In the genomic region with DNA sequence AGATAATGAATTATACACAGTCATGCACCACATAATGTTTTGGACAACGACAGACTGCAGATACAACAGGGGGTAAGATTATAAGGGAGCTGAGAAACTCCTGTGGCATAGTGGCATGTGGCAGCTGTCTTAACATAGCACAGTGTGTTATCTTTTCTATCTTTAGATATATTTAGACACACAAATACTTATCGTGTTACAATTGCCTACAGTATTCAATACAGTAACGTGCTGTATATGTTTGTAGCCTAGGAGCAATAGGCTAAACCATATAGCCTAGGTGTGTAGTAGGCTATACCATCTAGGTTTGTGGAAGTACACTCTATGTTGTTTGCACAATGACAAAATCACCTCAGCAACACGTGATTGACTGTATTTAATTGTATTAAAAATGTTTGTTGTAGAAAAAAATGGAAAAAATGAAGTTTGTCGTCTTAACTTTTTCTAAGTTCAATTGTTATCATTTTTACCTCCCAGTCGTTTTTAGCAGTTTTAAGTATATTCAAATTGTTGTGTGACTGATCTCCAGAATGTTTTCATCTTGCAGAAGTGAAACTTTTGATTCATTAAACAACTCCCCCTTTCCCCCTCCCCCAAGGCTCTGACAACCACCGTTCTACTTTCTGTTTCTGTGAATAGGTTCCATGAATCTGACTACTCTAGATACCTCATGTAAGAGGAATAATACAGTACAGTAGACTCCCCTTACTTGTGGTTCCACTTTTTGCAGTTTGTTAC, we compare ENCODE assay signal across 8 cellular contexts.
DNase-seq lines count a peak whose midpoint lies in the region; ATAC-seq and TF ChIP-seq lines count a peak whose summit lies in the region.

No MANE protein-coding gene starts in this region.

- H3K9me3 ChIP-seq in OCI-LY3 (ENCODE audit: insufficient read depth, low read length): 0 out of 2 replicates have a peak, but pooled peaks cover 6% of the 10 kb centered on the region
- no peaks in the 10 kb centered on the region for H3K9me3 ChIP-seq in upper lobe of right lung

- peak overlapping the region; percentile 59 for H3K4me3 ChIP-seq in OCI-LY3 (ENCODE audit: low read length)
- no peak overlapping the region for H3K4me3 ChIP-seq in upper lobe of right lung

- no peaks in the 10 kb centered on the region for H3K27me3 ChIP-seq in OCI-LY3 (ENCODE audit: low read depth, low read length)
- no peaks in the 10 kb centered on the region for H3K27me3 ChIP-seq in upper lobe of right lung

- H3K79me2 ChIP-seq in OCI-LY3 (ENCODE audit: low read length): no peaks in the 10 kb centered on the region

- H3K36me3 Mint-ChIP-seq in activated naive CD8-positive, alpha-beta T cell treated with anti-CD3 and anti-CD28 coated beads, Interleukin-2, amount 10 ng/mL, durations not matched to agents 7 days and 5 days: peaks cover 15% of the 10 kb centered on the region

- peaks cover 5% of the 10 kb centered on the region for H3K9me3 Mint-ChIP-seq in activated naive CD8-positive, alpha-beta T cell treated with anti-CD3 and anti-CD28 coated beads, Interleukin-2, amount 10 ng/mL, durations not matched to agents 7 days and 5 days

- intact Hi-C loops in upper lobe of right lung (cut with DNase I) (no loop called here), left ventricle myocardium superior (cut with micrococcal nuclease) (no loop called here)

- no peaks in the 10 kb centered on the region for H4K20me1 ChIP-seq in OCI-LY3 (ENCODE audit: insufficient read depth, low read length)

- H2AFZ ChIP-seq in OCI-LY3 (ENCODE audit: low read depth, low read length): peak overlapping the region; percentile 58; the same call in 1 of the 2 replicates

- H3K36me3 ChIP-seq in OCI-LY3 (replicated peaks; ENCODE audit: low read depth, low read length): peaks cover 12% of the 10 kb centered on the region
- no peaks in the 10 kb centered on the region for H3K36me3 ChIP-seq in upper lobe of right lung

- peak overlapping the region; percentile 47 for H3K9ac ChIP-seq in OCI-LY3 (ENCODE audit: low read length)

- no peaks in the 10 kb centered on the region for H3K27me3 Mint-ChIP-seq in activated naive CD8-positive, alpha-beta T cell treated with anti-CD3 and anti-CD28 coated beads, Interleukin-2, amount 10 ng/mL, durations not matched to agents 7 days and 5 days

- DNase-seq in activated naive CD8-positive, alpha-beta T cell treated with anti-CD3 and anti-CD28 coated beads, Interleukin-2, amount 10 ng/mL, durations not matched to agents 7 days and 5 days: no peak
- DNase-seq in upper lobe of right lung: no peak
- DNase-seq in left ventricle myocardium superior: no peak
- no peak for DNase-seq in NCI-H1417 (lab: John Stamatoyannopoulos, UW)
- DNase-seq in NCI-H2107 treated with DMSO at 0.1 percent for 48 hours (lab: John Stamatoyannopoulos, UW; ENCODE audit: unreplicated experiment): no peak

- peak overlapping the region; percentile 71 for H3K4me2 ChIP-seq in OCI-LY3 (ENCODE audit: low read length)

- peak; percentile 87 for ATAC-seq in GM18498 (IDR thresholded peaks at IDR 0.05; ENCODE audit: unreplicated experiment)
- ATAC-seq in HG02610 (IDR thresholded peaks at IDR 0.05; ENCODE audit: unreplicated experiment): peak; percentile 89
- ATAC-seq in activated naive CD8-positive, alpha-beta T cell treated with anti-CD3 and anti-CD28 coated beads, Interleukin-2, amount 10 ng/mL, durations not matched to agents 7 days and 5 days (ENCODE audit: low read depth): peak; percentile 82
- peak; percentile 31 for ATAC-seq in upper lobe of right lung
- no peak for ATAC-seq in left ventricle myocardium superior

- TF ChIP-seq CTCF in OCI-LY3 (IDR thresholded peaks at IDR 0.05; ENCODE audit: low read depth, low read length) (no peak), upper lobe of right lung (IDR thresholded peaks at IDR 0.05) (no peak)

- H3K27ac ChIP-seq in OCI-LY3 (ENCODE audit: low read length): peak overlapping the region; percentile 84
- no peak overlapping the region for H3K27ac ChIP-seq in upper lobe of right lung

- POLR2A ChIA-PET in activated naive CD8-positive, alpha-beta T cell treated with anti-CD3 and anti-CD28 coated beads, Interleukin-2, amount 10 ng/mL, durations not matched to agents 7 days and 5 days (lab: Charles Lee): no interaction called here

- H3K4me1 ChIP-seq in OCI-LY3 (ENCODE audit: low read length): peaks cover 45% of the 10 kb centered on the region
- H3K4me1 ChIP-seq in upper lobe of right lung: no peaks in the 10 kb centered on the region

- H3K27ac Mint-ChIP-seq in activated naive CD8-positive, alpha-beta T cell treated with anti-CD3 and anti-CD28 coated beads, Interleukin-2, amount 10 ng/mL, durations not matched to agents 7 days and 5 days: peak overlapping the region; percentile 67

- H3K4me1 Mint-ChIP-seq in activated naive CD8-positive, alpha-beta T cell treated with anti-CD3 and anti-CD28 coated beads, Interleukin-2, amount 10 ng/mL, durations not matched to agents 7 days and 5 days: peaks cover 29% of the 10 kb centered on the region

- H3K4me3 Mint-ChIP-seq in activated naive CD8-positive, alpha-beta T cell treated with anti-CD3 and anti-CD28 coated beads, Interleukin-2, amount 10 ng/mL, durations not matched to agents 7 days and 5 days: peak overlapping the region; percentile 41
